Comparison of ENCODE assay signal across 10 cellular contexts in the genomic region with DNA sequence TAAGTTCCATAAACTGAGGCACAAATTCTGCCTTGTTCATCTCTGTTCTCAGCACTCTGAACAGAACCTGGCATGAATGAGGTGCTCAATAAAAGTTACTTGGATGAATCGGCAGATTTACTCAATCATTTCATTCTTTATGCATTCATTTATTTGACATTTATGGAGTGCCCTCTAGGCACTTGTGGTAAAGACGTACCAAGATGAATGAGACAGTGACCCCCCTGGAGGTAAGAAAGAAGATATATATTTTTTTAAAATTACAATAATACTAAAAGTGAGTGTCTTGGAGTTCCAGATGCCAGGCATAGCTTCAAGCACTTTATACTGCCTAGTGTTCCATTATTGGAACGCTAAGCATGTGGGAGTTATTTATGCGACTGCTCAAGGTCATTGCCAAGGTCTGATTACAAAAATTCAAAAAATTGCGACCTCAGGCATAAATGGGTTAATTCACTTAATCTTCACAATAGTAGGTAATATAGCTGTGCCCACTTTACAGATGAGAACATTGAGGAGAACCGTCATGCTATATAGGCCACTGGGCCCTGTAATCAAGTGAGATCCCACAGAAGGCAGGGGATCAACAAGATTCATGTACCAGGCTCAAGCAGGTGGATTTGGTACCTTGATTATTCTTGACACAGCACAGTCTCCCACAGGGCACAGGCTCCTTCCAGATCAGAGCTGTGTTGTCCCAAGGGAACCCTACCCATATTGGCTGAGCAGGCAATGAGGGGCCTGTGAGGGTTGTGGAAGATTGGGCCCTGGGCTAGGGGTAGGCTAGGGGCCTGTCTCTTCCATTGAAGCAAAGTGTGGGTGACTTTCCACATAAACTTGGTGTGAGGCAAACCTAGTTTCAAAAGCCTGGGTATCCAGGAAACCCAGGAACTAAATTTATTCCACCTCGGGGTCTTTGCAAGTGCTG. TPM values are rescaled to one million over a fixed set of nuclear protein-coding genes. Genes with fewer than 3 reads are reported as not detected.
DNase-seq lines count a peak whose midpoint lies in the region; ATAC-seq, FAIRE-seq and TF ChIP-seq lines count a peak whose summit lies in the region.
"Had no signal": no experiment of that assay in that cellular context is flagged by ENCODE, and none has a peak within 500 bp of the region (broad histone marks: within the 10 kb centered on the region; RNA-seq: fewer than 3 reads in every experiment).

No MANE protein-coding gene starts in this region.

- H3K4me1 ChIP-seq in K562 (replicated peaks in 1 of 2; ENCODE audit: control insufficient read depth in 2 of 2, insufficient read depth in 2 of 2, low read length in 2 of 2) (peaks cover 38 to 47% of the 10 kb centered on the region in 2 experiments), muscle layer of colon (ENCODE audit: insufficient read depth, low read length) (peaks cover 34% of the 10 kb centered on the region)

- POLR2A ChIA-PET in K562 (lab: Yijun Ruan, JAX), result interaction anchor here (0.6 to 0.7 kb wide), 2 partner anchors 36 to 43 kb away, joined by 3 read pairs; no protein-coding TSS in a partner anchor

- H3K4me3 ChIP-seq in K562, result peak overlapping the region; percentile 39; the same call in 1 of the 2 replicates
- H3K4me3 ChIP-seq in muscle layer of colon (ENCODE audit: low read depth in 1 of 2, low read length in 2 of 2), result peak overlapping the region in 1 of 2 donors; percentile 58

- peak overlapping the region; percentile 90 for H3K27ac Mint-ChIP-seq in stimulated activated naive CD8-positive, alpha-beta T cell treated with anti-CD3 and anti-CD28 coated beads, Interleukin-15, Interleukin-2, amounts not matched to agents 100 ng/mL and 50 ng/mL, for 24 hours

- H3K9me1 ChIP-seq in K562 (ENCODE audit: control insufficient read depth, insufficient read depth, low read length), result no peaks in the 10 kb centered on the region

- H3K27me3 ChIP-seq in K562 (ENCODE audit: control insufficient read depth in 2 of 2, insufficient read depth in 2 of 2, low read length in 2 of 2) (no peaks in the 10 kb centered on the region), muscle layer of colon (ENCODE audit: control insufficient read depth in 1 of 2, insufficient read depth in 2 of 2, low read length in 2 of 2) (no peaks in the 10 kb centered on the region)

- FAIRE-seq in K562 (lab: Jason Lieb, UNC), result peak; percentile 64

- in situ Hi-C loops in K562 (cut with MboI), result no loop called here

- peak in 1 of 3 experiments; percentile 4; a peak in 1 of 6 replicates for TF ChIP-seq CTCF in K562 (IDR thresholded peaks at IDR 0.05 in 2 of 3, conservative IDR thresholded peaks at IDR 0.05 in 1 of 3; ENCODE audit: insufficient read depth in 2 of 3, low read depth in 1 of 3, low read length in 3 of 3)

- no peak for TF ChIP-seq EP300 in K562 (IDR thresholded peaks at IDR 0.05; ENCODE audit: low read length)

- no peaks in the 10 kb centered on the region for H3K36me3 Mint-ChIP-seq in stimulated activated naive CD8-positive, alpha-beta T cell treated with anti-CD3 and anti-CD28 coated beads, Interleukin-15, Interleukin-2, amounts not matched to agents 100 ng/mL and 50 ng/mL, for 24 hours (ENCODE audit: low read depth)

- H3K9ac ChIP-seq in K562 (ENCODE audit: insufficient read depth in 1 of 2, low read depth in 2 of 2, low read length in 2 of 2) (peak overlapping the region in 1 of 2 experiments; percentile 17; a peak in 1 of 4 replicates), muscle layer of colon (ENCODE audit: low read length) (peak overlapping the region; percentile 25)

- H3K9me3 Mint-ChIP-seq in stimulated activated naive CD8-positive, alpha-beta T cell treated with anti-CD3 and anti-CD28 coated beads, Interleukin-15, Interleukin-2, amounts not matched to agents 100 ng/mL and 50 ng/mL, for 24 hours, result no peaks in the 10 kb centered on the region

- peak overlapping the region; percentile 76 for H3K4me3 Mint-ChIP-seq in stimulated activated naive CD8-positive, alpha-beta T cell treated with anti-CD3 and anti-CD28 coated beads, Interleukin-15, Interleukin-2, amounts not matched to agents 100 ng/mL and 50 ng/mL, for 24 hours

- BruUV-seq in K562 (replicated peaks; lab: Mats Ljungman, UMichigan), result no TSS peak

- H3K9me3 ChIP-seq in K562 (replicated peaks; ENCODE audit: control insufficient read depth, insufficient read depth, low read depth, low read length) (no peaks in the 10 kb centered on the region), muscle layer of colon (ENCODE audit: low read length) (no peaks in the 10 kb centered on the region)

- no peaks in the 10 kb centered on the region for H3K27me3 Mint-ChIP-seq in stimulated activated naive CD8-positive, alpha-beta T cell treated with anti-CD3 and anti-CD28 coated beads, Interleukin-15, Interleukin-2, amounts not matched to agents 100 ng/mL and 50 ng/mL, for 24 hours

- WGBS in K562 (ENCODE audit: insufficient coverage, low coverage, missing lambda C conversion rate), result 48% methylated on average over 7 of the region's 7 CpGs

- H3K36me3 ChIP-seq in K562 (ENCODE audit: control insufficient read depth, insufficient read depth, low read length), result no peaks in the 10 kb centered on the region
- H3K36me3 ChIP-seq in muscle layer of colon (ENCODE audit: insufficient read depth, low read length), result no peaks in the 10 kb centered on the region

- no peak for DNase-seq in stimulated activated naive CD8-positive, alpha-beta T cell treated with anti-CD3 and anti-CD28 coated beads, Interleukin-15, Interleukin-2, amounts not matched to agents 100 U/mL and 50 U/mL, for 24 hours
- DNase-seq in K562 (ENCODE audit: extremely low read depth in 1 of 4, low spot score in 3 of 4) (no peak), HuH-7.5 (ENCODE audit: low spot score) (no peak), sciatic nerve (ENCODE audit: low spot score) (no peak), SIG-M5 (lab: John Stamatoyannopoulos, UW) (no peak)
- DNase-seq: cerebellar nuclear complex had no signal

- no peak for TF ChIP-seq RAD21 in K562 (CRISPR knock-in tag; conservative IDR thresholded peaks at IDR 0.05 in 1 of 2, IDR thresholded peaks at IDR 0.05 in 1 of 2)

- peak overlapping the region; percentile 78 for H3K4me2 ChIP-seq in K562 (ENCODE audit: insufficient read depth, low read length)

- no peak overlapping the region for H3K27ac ChIP-seq in K562 (ENCODE audit: extremely low read depth, low read depth, low read length)
- peak overlapping the region; percentile 83 for H3K27ac ChIP-seq in muscle layer of colon (ENCODE audit: low read depth, low read length)

- no peak for ATAC-seq in stimulated activated naive CD8-positive, alpha-beta T cell treated with anti-CD3 and anti-CD28 coated beads, Interleukin-15, Interleukin-2, amounts not matched to agents 100 U/mL and 50 U/mL, for 24 hours
- ATAC-seq in K562 (no peak), sciatic nerve (no peak), HG03175 (IDR thresholded peaks at IDR 0.05; ENCODE audit: unreplicated experiment) (no peak)

- intact Hi-C loops in K562 (cut with micrococcal nuclease) (no loop called here), sciatic nerve (cut with DNase I) (no loop called here)

- no peaks in the 10 kb centered on the region for H4K20me1 ChIP-seq in K562 (replicated peaks; ENCODE audit: control insufficient read depth, insufficient read depth, low read length)

- TF ChIP-seq POLR2A in K562 (conservative IDR thresholded peaks at IDR 0.05), result no peak

- CTCF ChIA-PET in K562 (lab: Yijun Ruan, JAX; ENCODE audit: low intra/inter-chr PET ratio), result no interaction called here

- H3K79me2 ChIP-seq in K562 (ENCODE audit: control insufficient read depth, insufficient read depth, low read length), result peaks cover 3% of the 10 kb centered on the region; the same call in 2 of the 3 replicates

- peak overlapping the region; percentile 84 for H2AFZ ChIP-seq in K562 (ENCODE audit: low read depth, low read length)

- H3K4me1 Mint-ChIP-seq in stimulated activated naive CD8-positive, alpha-beta T cell treated with anti-CD3 and anti-CD28 coated beads, Interleukin-15, Interleukin-2, amounts not matched to agents 100 ng/mL and 50 ng/mL, for 24 hours (ENCODE audit: low read depth), result peaks cover 41% of the 10 kb centered on the region

RNA-seq across cellular contexts. Expression of gene XIRP1, which starts 10.7 kb away (rescaled TPM):
- total RNA-seq in K562 (2011; cell fraction: chromatin; rRNA removed; ENCODE audit: low replicate concordance), result 0.33 and 1.4 TPM in 2 replicates
- total RNA-seq in K562 (2011; cell fraction: nucleolus; rRNA removed), result 0.53 and 1.0 TPM in 2 replicates
- 0.51 and 0.53 TPM in 2 replicates for total RNA-seq in K562 (2011; cell fraction: nucleoplasm; rRNA removed)
- total RNA-seq in K562 (2014; rRNA removed) (0.04 and 0.27 TPM in 2 replicates), K562 (2014; rRNA removed; fragmentation: Illumina TruSeq; extraction: Trizol) (0.04 TPM in 1 of 2 replicates, not detected in the other), K562 (2015; rRNA removed; fragmentation: Illumina TruSeq; extraction: Trizol) (0.04 TPM in 1 of 2 replicates, not detected in the other), K562 (2021) (0.04 and 0.09 TPM in 2 replicates), sciatic nerve (0.04 TPM)
- polyA plus RNA-seq in K562 (2011; rRNA removed) (0.04 and 0.11 TPM in 2 replicates), K562 (2014; fragmentation: Illumina TruSeq; extraction: Trizol) (0.03 and 0.04 TPM in 2 replicates), K562 (2014; fragmentation: Nextera tagmentation; extraction: Ambion mirVana) (not detected), K562 (2014; rRNA removed) (0.04 and 0.07 TPM in 2 replicates)
- polyA plus RNA-seq in K562 (2011; cell fraction: cytosol; rRNA removed), result 0.04 and 0.13 TPM in 2 replicates
- 0.34 and 0.57 TPM in 2 replicates for polyA plus RNA-seq in K562 (2011; cell fraction: nucleus; rRNA removed)
- 0.15 and 0.17 TPM in 2 replicates for polyA plus RNA-seq in K562 (2012)
- polyA minus RNA-seq in K562 (2011; rRNA and poly(A)+ RNA removed), result 0.12 and 0.14 TPM in 2 replicates
- polyA minus RNA-seq in K562 (2011; cell fraction: cytosol; rRNA and poly(A)+ RNA removed), result 0.38 TPM in 1 of 2 replicates, not detected in the other
- polyA minus RNA-seq in K562 (2011; cell fraction: nucleus; rRNA and poly(A)+ RNA removed), result 0.22 and 0.27 TPM in 2 replicates
- total RNA-seq: G401 had no signal

RNA-seq across cellular contexts. Expression of gene CSRNP1, which starts 28.3 kb away (rescaled TPM):
- 18.4 and 48.8 TPM in 2 replicates for total RNA-seq in K562 (2011; cell fraction: chromatin; rRNA removed; ENCODE audit: low replicate concordance)
- total RNA-seq in K562 (2011; cell fraction: nucleolus; rRNA removed), result 34.9 and 41.4 TPM in 2 replicates
- 17.7 and 23.9 TPM in 2 replicates for total RNA-seq in K562 (2011; cell fraction: nucleoplasm; rRNA removed)
- total RNA-seq in K562 (2014; rRNA removed) (16.8 and 23.2 TPM in 2 replicates), K562 (2014; rRNA removed; fragmentation: Illumina TruSeq; extraction: Trizol) (5.6 and 7.9 TPM in 2 replicates), K562 (2015; rRNA removed; fragmentation: Illumina TruSeq; extraction: Trizol) (9.2 and 9.8 TPM in 2 replicates), K562 (2021) (18.1 and 18.9 TPM in 2 replicates), sciatic nerve (51.7 TPM)
- polyA plus RNA-seq in K562 (2011; rRNA removed) (14.2 and 14.5 TPM in 2 replicates), K562 (2014; fragmentation: Illumina TruSeq; extraction: Trizol) (12.7 and 13.3 TPM in 2 replicates), K562 (2014; fragmentation: Nextera tagmentation; extraction: Ambion mirVana) (under 1 TPM; 0.72 to 0.89 TPM), K562 (2014; rRNA removed) (10.9 and 11.4 TPM in 2 replicates)
- 16.4 and 30.7 TPM in 2 replicates for polyA plus RNA-seq in K562 (2011; cell fraction: cytosol; rRNA removed)
- 25.6 and 46.6 TPM in 2 replicates for polyA plus RNA-seq in K562 (2011; cell fraction: nucleus; rRNA removed)
- 16.6 and 24.6 TPM in 2 replicates for polyA plus RNA-seq in K562 (2012)
- polyA minus RNA-seq in K562 (2011; rRNA and poly(A)+ RNA removed), result 14.7 and 23.4 TPM in 2 replicates
- polyA minus RNA-seq in K562 (2011; cell fraction: cytosol; rRNA and poly(A)+ RNA removed), result 13.8 and 19.9 TPM in 2 replicates
- polyA minus RNA-seq in K562 (2011; cell fraction: nucleus; rRNA and poly(A)+ RNA removed), result 21.9 and 22.3 TPM in 2 replicates
